ENCODE assay signal across 12 cellular contexts in genomic region chr3:45988804-45989203, GRCh38. TPM values are rescaled to one million over a fixed set of nuclear protein-coding genes. Genes with fewer than 3 reads are reported as not detected.
A peak's percentile ranks its signal among the peaks of the same experiment; 100 is the strongest.
DNase-seq lines count a peak whose midpoint lies in the region; ATAC-seq and TF ChIP-seq lines count a peak whose summit lies in the region.
"Had no signal": no experiment of that assay in that cellular context is flagged by ENCODE, and none has a peak within 500 bp of the region (broad histone marks: within the 10 kb centered on the region; RNA-seq: fewer than 3 reads in every experiment).

No MANE protein-coding gene starts in this region.

- H3K27me3 ChIP-seq in right atrium auricular region, result no peaks in the 10 kb centered on the region
- H3K27me3 ChIP-seq in body of pancreas, result no peaks in the 10 kb centered on the region
- no peaks in the 10 kb centered on the region for H3K27me3 ChIP-seq in aorta (ENCODE audit: control insufficient read depth in 1 of 2, insufficient read depth in 2 of 2, low read length in 1 of 2)
- no peaks in the 10 kb centered on the region for H3K27me3 ChIP-seq in tibial nerve

- intact Hi-C loops in Right ventricle myocardium superior (cut with DNase I), result no loop called here
- intact Hi-C loops in body of pancreas (cut with DNase I), result no loop called here
- intact Hi-C loops in aorta (cut with DNase I), result loop anchor here in 1 of 2 donors (10.0 kb wide), 2 partner anchors 314 to 394 kb away; partner anchors contain the start of gene LIMD1

- no peak overlapping the region for H3K4me3 Mint-ChIP-seq in progenitor cell of endocrine pancreas (ENCODE audit: low read depth)

- no peak overlapping the region for H3K27ac Mint-ChIP-seq in progenitor cell of endocrine pancreas

- 82 to 85% methylated on average over 2 of the region's 2 CpGs for WGBS in body of pancreas, 2 donors
- WGBS in aorta, 2 donors, result 8 to 11% methylated on average over 2 of the region's 2 CpGs
- WGBS in tibial nerve, 2 donors, result 76 to 79% methylated on average over 2 of the region's 2 CpGs

- peak overlapping the region; percentile 98 for H3K27ac ChIP-seq in right atrium auricular region
- H3K27ac ChIP-seq in body of pancreas, result peak overlapping the region in 3 of 4 donors; percentile 25 to 94 (median 91)
- peak overlapping the region; percentile 89 to 100 for H3K27ac ChIP-seq in aorta (ENCODE audit: low read depth in 1 of 2, low read length in 2 of 2)
- peak overlapping the region in 2 of 4 donors; percentile 69 to 80 for H3K27ac ChIP-seq in tibial nerve

- DNase-seq in right atrium auricular region (ENCODE audit: low spot score) (no peak), Right ventricle myocardium superior (no peak), body of pancreas (no peak), kidney glomerular epithelial cell (lab: John Stamatoyannopoulos, UW) (peak; percentile 60), aorta (no peak), CD1c-positive myeloid dendritic cell (ENCODE audit: extremely low spot score) (no peak), tibial nerve (ENCODE audit: low spot score in 2 of 2) (no peak), progenitor cell of endocrine pancreas (ENCODE audit: low spot score, unreplicated experiment) (no peak)
- DNase-seq: left cardiac atrium; NCI-H1930; stimulated activated CD4-positive, alpha-beta T cell treated with anti-CD3 and anti-CD28 coated beads, Interleukin-2, amount 100 ng/mL, for 24 hours had no signal

- peaks cover 0 to 100% of the 10 kb centered on the region in 2 donors for H3K4me1 ChIP-seq in right atrium auricular region
- peaks cover 96% of the 10 kb centered on the region for H3K4me1 ChIP-seq in body of pancreas
- peaks cover 20 to 28% of the 10 kb centered on the region in 2 donors for H3K4me1 ChIP-seq in aorta (ENCODE audit: control insufficient read depth in 1 of 2, insufficient read depth in 2 of 2, low read length in 2 of 2)
- peaks cover 4 to 72% (median 59%) of the 10 kb centered on the region in 4 donors for H3K4me1 ChIP-seq in tibial nerve

- H3K4me1 Mint-ChIP-seq in progenitor cell of endocrine pancreas (ENCODE audit: low read depth), result peaks cover 29% of the 10 kb centered on the region

- H3K9me3 ChIP-seq in right atrium auricular region (no peaks in the 10 kb centered on the region), body of pancreas (no peaks in the 10 kb centered on the region), aorta (ENCODE audit: control insufficient read depth, low read length) (no peaks in the 10 kb centered on the region), tibial nerve (no peaks in the 10 kb centered on the region)

- peaks cover 11% of the 10 kb centered on the region for H3K36me3 ChIP-seq in right atrium auricular region
- H3K36me3 ChIP-seq in body of pancreas (replicated peaks in 1 of 2; ENCODE audit: insufficient read depth in 1 of 2, low read depth in 2 of 2), result no peaks in the 10 kb centered on the region
- H3K36me3 ChIP-seq in aorta (ENCODE audit: control insufficient read depth in 1 of 2, insufficient read depth in 2 of 2, low read length in 1 of 2), result peaks cover 0 to 2% of the 10 kb centered on the region in 2 donors
- peaks cover 0 to 11% (median 0%) of the 10 kb centered on the region in 3 donors for H3K36me3 ChIP-seq in tibial nerve

- H3K27me3 Mint-ChIP-seq in progenitor cell of endocrine pancreas, result no peaks in the 10 kb centered on the region

- TF ChIP-seq CTCF in right atrium auricular region (IDR thresholded peaks at IDR 0.05) (no peak), body of pancreas (IDR thresholded peaks at IDR 0.05) (no peak), tibial nerve (IDR thresholded peaks at IDR 0.05) (no peak), progenitor cell of endocrine pancreas (IDR thresholded peaks at IDR 0.05; ENCODE audit: unreplicated experiment) (no peak)

- H3K4me3 ChIP-seq in right atrium auricular region (no peak overlapping the region), body of pancreas (no peak overlapping the region), aorta (ENCODE audit: low read length in 2 of 2) (no peak overlapping the region), tibial nerve (no peak overlapping the region)

- no peak for ATAC-seq in Right ventricle myocardium superior (ENCODE audit: poor library complexity)
- ATAC-seq in body of pancreas, result no peak
- no peak for ATAC-seq in aorta (ENCODE audit: low FRiP score)

- H3K36me3 Mint-ChIP-seq in progenitor cell of endocrine pancreas (ENCODE audit: insufficient read depth), result peaks cover 5% of the 10 kb centered on the region

- TF ChIP-seq POLR2A in body of pancreas (IDR thresholded peaks at IDR 0.05) (no peak), tibial nerve (IDR thresholded peaks at IDR 0.05) (no peak)

- TF ChIP-seq EP300 in tibial nerve (IDR thresholded peaks at IDR 0.05), result no peak

- no peaks in the 10 kb centered on the region for H3K9me3 Mint-ChIP-seq in progenitor cell of endocrine pancreas (ENCODE audit: low read depth)

RNA-seq across cellular contexts. Expression of gene FYCO1, which starts 6.8 kb away (rescaled TPM):
- 100 to 1,000 TPM in 1 of 2 donors, 10 to 100 TPM in 1; 67.2 to 116 TPM for total RNA-seq in right atrium auricular region
- 120 TPM for total RNA-seq in Right ventricle myocardium superior
- total RNA-seq in body of pancreas, result 10 to 100 TPM; 20.0 to 25.4 TPM
- 10 to 100 TPM; 75.5 to 91.8 TPM for total RNA-seq in aorta
- polyA plus RNA-seq in aorta, result 10 to 100 TPM; 15.9 to 27.9 TPM
- 10 to 100 TPM; 61.7 to 85.2 (median 67.9) TPM for total RNA-seq in tibial nerve
- total RNA-seq in progenitor cell of endocrine pancreas, result 17.0 and 18.0 TPM in 2 replicates

RNA-seq across cellular contexts. Expression of gene XCR1, which starts 38.5 kb away (rescaled TPM):
- total RNA-seq in right atrium auricular region (not detected), Right ventricle myocardium superior (not detected), body of pancreas (not detected), aorta (under 1 TPM; 0.26 to 0.63 TPM), tibial nerve (not detected), progenitor cell of endocrine pancreas (not detected in 2 replicates)
- polyA plus RNA-seq in aorta, result not detected
- total RNA-seq: T-helper 2 cell treated with Interferon-gamma antibody and Interleukin-4, amounts not matched to agents 100 ng/mL and 5 ng/mL, for 36 hours had no signal

RNA-seq across cellular contexts. Expression of gene CXCR6, which starts 45.5 kb away (rescaled TPM):
- total RNA-seq in right atrium auricular region (1 to 10 TPM in 1 of 2 donors, not detected in 1; 1.2 TPM), Right ventricle myocardium superior (0.22 TPM), body of pancreas (1 to 10 TPM in 1 of 2 donors, not detected in 1; 2.9 TPM), aorta (1 to 10 TPM; 1.4 to 2.8 TPM), tibial nerve (1 to 10 TPM in 2 of 4 donors, under 1 TPM in 1, not detected in 1; 0.87 to 2.7 (median 2.1) TPM), progenitor cell of endocrine pancreas (not detected in 2 replicates)
- polyA plus RNA-seq in aorta, result 1 to 10 TPM in 1 of 2 donors, not detected in 1; 2.9 TPM
